In genomic region chr14:95480109-95480886, GRCh38 we compare ENCODE assay signal across 9 cellular contexts. TPM values are rescaled to one million over a fixed set of nuclear protein-coding genes. Genes with fewer than 3 reads are reported as not detected.
DNase-seq lines count a peak whose midpoint lies in the region; ATAC-seq, FAIRE-seq and TF ChIP-seq lines count a peak whose summit lies in the region.
"Had no signal": no experiment of that assay in that cellular context is flagged by ENCODE, and none has a peak within 500 bp of the region (broad histone marks: within the 10 kb centered on the region; RNA-seq: fewer than 3 reads in every experiment).

No MANE protein-coding gene starts in this region.

- peak; percentile 54 for ATAC-seq in body of pancreas

- TF ChIP-seq POLR2A in GM12891 (IDR thresholded peaks at IDR 0.05; ENCODE audit: low read depth, low read length) (no peak), body of pancreas (IDR thresholded peaks at IDR 0.05) (no peak)

- intact Hi-C loops in body of pancreas (cut with DNase I), result no loop called here

- peak overlapping the region; percentile 88 for H3K27ac Mint-ChIP-seq in osteocyte (ENCODE audit: unreplicated experiment)

- peaks cover 88% of the 10 kb centered on the region for H3K4me1 Mint-ChIP-seq in osteocyte (ENCODE audit: unreplicated experiment)

- H2AFZ ChIP-seq in hepatocyte, result no peak overlapping the region

- peaks cover 7% of the 10 kb centered on the region for H3K36me3 Mint-ChIP-seq in osteocyte (ENCODE audit: unreplicated experiment)

- H4K20me1 ChIP-seq in hepatocyte (ENCODE audit: insufficient read depth, poor library complexity, severe bottlenecking), result no peaks in the 10 kb centered on the region

- H3K9me2 ChIP-seq in hepatocyte (replicated peaks; ENCODE audit: insufficient read depth), result no peaks in the 10 kb centered on the region

- H3K27me3 Mint-ChIP-seq in osteocyte (ENCODE audit: unreplicated experiment), result no peaks in the 10 kb centered on the region

- 70 to 73% methylated on average over 11 of the region's 11 CpGs for WGBS in body of pancreas, 2 donors
- 75% methylated on average over 11 of the region's 11 CpGs for WGBS in hepatocyte (ENCODE audit: low lambda C conversion rate, missing lambda C conversion rate)

- no peaks in the 10 kb centered on the region for H3K9me3 Mint-ChIP-seq in osteocyte (ENCODE audit: unreplicated experiment)

- no peaks in the 10 kb centered on the region for H3K27me3 ChIP-seq in body of pancreas
- no peaks in the 10 kb centered on the region for H3K27me3 ChIP-seq in hepatocyte

- peak overlapping the region; percentile 23 for H3K4me3 Mint-ChIP-seq in osteocyte (ENCODE audit: unreplicated experiment)

- H3K4me1 ChIP-seq in body of pancreas (no peaks in the 10 kb centered on the region), hepatocyte (ENCODE audit: insufficient read depth) (peaks cover 9% of the 10 kb centered on the region)

- H3K4me3 ChIP-seq in body of pancreas (no peak overlapping the region), hepatocyte (no peak overlapping the region)

- no peak overlapping the region for H3K4me2 ChIP-seq in hepatocyte

- TF ChIP-seq CTCF in body of pancreas (IDR thresholded peaks at IDR 0.05) (no peak), osteocyte (IDR thresholded peaks at IDR 0.05) (no peak), D721Med (IDR thresholded peaks at IDR 0.05; ENCODE audit: insufficient read depth, missing control alignments) (no peak), hepatocyte (IDR thresholded peaks at IDR 0.05; ENCODE audit: poor library complexity) (no peak)

- no peaks in the 10 kb centered on the region for H3K79me2 ChIP-seq in hepatocyte

- no peak for DNase-seq in GM12891 (ENCODE audit: insufficient read length, low spot score)
- DNase-seq in LoVo (ENCODE audit: low spot score), result peak; percentile 29
- peak in 3 of 4 donors; percentile 32 to 56 (median 34) for DNase-seq in body of pancreas
- DNase-seq in osteocyte (ENCODE audit: extremely low spot score, unreplicated experiment), result no peak
- no peak for DNase-seq in cerebellar nuclear complex (lab: John Stamatoyannopoulos, UW)
- no peak for DNase-seq in D721Med (ENCODE audit: insufficient read length, low spot score)
- DNase-seq in GDM1 (lab: John Stamatoyannopoulos, UW), result no peak
- DNase-seq in hepatocyte (ENCODE audit: low spot score), result no peak

- no peaks in the 10 kb centered on the region for H3K36me3 ChIP-seq in body of pancreas (replicated peaks in 1 of 2; ENCODE audit: insufficient read depth in 1 of 2, low read depth in 2 of 2)
- no peaks in the 10 kb centered on the region for H3K36me3 ChIP-seq in hepatocyte (replicated peaks; ENCODE audit: insufficient read depth, low read depth)

- no peaks in the 10 kb centered on the region for H3K9me3 ChIP-seq in body of pancreas
- H3K9me3 ChIP-seq in hepatocyte (ENCODE audit: low read depth), result no peaks in the 10 kb centered on the region

- H3K27ac ChIP-seq in body of pancreas, result no peak overlapping the region
- H3K27ac ChIP-seq in hepatocyte, result no peak overlapping the region

- peak; percentile 45 for FAIRE-seq in GM12891 (lab: Jason Lieb, UNC)
- FAIRE-seq in D721Med (lab: Jason Lieb, UNC), result no peak
- FAIRE-seq: colon had no signal

TF ChIP-seq in GM12891, 5 proteins besides CTCF, POLR2A, EP300 and RAD21:
- TF ChIP-seq POLR2AphosphoS5 (IDR thresholded peaks at IDR 0.05; ENCODE audit: low read depth, low read length), result no peak
- TF ChIP-seq POU2F2 (IDR thresholded peaks at IDR 0.05; ENCODE audit: low read depth, low read length), result no peak
- TF ChIP-seq TAF1 (IDR thresholded peaks at IDR 0.05; ENCODE audit: low read depth, low read length), result no peak
- no peak for TF ChIP-seq PAX5 (IDR thresholded peaks at IDR 0.05; ENCODE audit: insufficient read depth, low read length, severe bottlenecking)
- no peak for TF ChIP-seq SPI1 (IDR thresholded peaks at IDR 0.05; ENCODE audit: low read depth, low read length)
TF ChIP-seq in GM12891: peak in this region for 0.

RNA-seq across cellular contexts. Expression of gene SYNE3, which starts 36.2 kb away (rescaled TPM):
- 2.6 TPM for polyA plus RNA-seq in GM12891 (2012; ENCODE audit: low read depth, missing spikeins)
- total RNA-seq in body of pancreas (1 to 10 TPM; 7.0 to 7.3 TPM), osteocyte (105 and 114 TPM in 2 replicates), hepatocyte (2.0 and 2.4 TPM in 2 replicates)
- polyA plus RNA-seq in hepatocyte, result 0.16 and 1.3 TPM in 2 replicates

RNA-seq across cellular contexts. Expression of gene GLRX5, which starts 54.6 kb away (rescaled TPM):
- 35.0 TPM for polyA plus RNA-seq in GM12891 (2012; ENCODE audit: low read depth, missing spikeins)
- total RNA-seq in body of pancreas (10 to 100 TPM; 21.5 to 49.1 TPM), osteocyte (53.1 and 55.1 TPM in 2 replicates), hepatocyte (50.0 and 63.5 TPM in 2 replicates)
- 94.5 and 105 TPM in 2 replicates for polyA plus RNA-seq in hepatocyte

Comparison
In these comparisons a context has a peak if more than half of its experiments do, and no peak if none do; other contexts are left out.
1. DNase-seq: peak in LoVo (single experiment) and body of pancreas (3 of 4); none in GM12891 (single experiment), osteocyte (single experiment), cerebellar nuclear complex (0 of 2), D721Med (single experiment), GDM1 (single experiment) and hepatocyte (single experiment).
2. RNA of gene SYNE3, which starts 36.2 kb away (total RNA-seq): 105 to 114 TPM in osteocyte; 7.0 to 7.3 TPM in body of pancreas and 2.0 to 2.4 TPM in hepatocyte; every median in the first group is over 10 times any median in the second.